ENCODE assay signal across 23 cellular contexts in genomic region chr10:114426476-114426875, GRCh38.
"Had no signal": no experiment of that assay in that cellular context is flagged by ENCODE, and none has a peak within 500 bp of the region (broad histone marks: within the 10 kb centered on the region; RNA-seq: fewer than 3 reads in every experiment).

No MANE protein-coding gene starts in this region.

- H3K36me3 Mint-ChIP-seq: natural killer cell treated with Interleukin-12 subunit alpha and Interleukin-12 subunit beta and Interleukin-15 and Interleukin-18, amount 100 ng/mL, for 72 hours had no signal

- H3K4me1 Mint-ChIP-seq: activated B cell treated with CpG ODN at 0.5 μM for 24 hours; stimulated activated naive CD8-positive, alpha-beta T cell treated with anti-CD3 and anti-CD28 coated beads, Interleukin-15, amount 100 ng/mL, for 72 hours; T-helper 17 cell had no signal

- ATAC-seq: activated T-cell treated with anti-CD3 and anti-CD28 coated beads, Interleukin-2, amount 50 U/mL, for 72 hours; natural killer cell treated with Interleukin-12 subunit alpha and Interleukin-12 subunit beta and Interleukin-15 and Interleukin-18, amount 100 ng/mL, for 72 hours; stimulated activated naive CD8-positive, alpha-beta T cell treated with anti-CD3 and anti-CD28 coated beads, Interleukin-15, amount 100 ng/mL, for 72 hours; T-helper 17 cell had no signal

- H3K27me3 Mint-ChIP-seq: activated B cell treated with CpG ODN at 0.5 μM for 24 hours; activated CD4-positive, alpha-beta memory T cell treated with anti-CD3 and anti-CD28 coated beads for 36 hours; stimulated activated naive CD8-positive, alpha-beta T cell treated with anti-CD3 and anti-CD28 coated beads, Interleukin-15, amount 100 ng/mL, for 72 hours; T-helper 17 cell had no signal

- H3K4me3 ChIP-seq: cardiac muscle cell, esophagus muscularis mucosa, left lung, SK-N-MC, testis had no signal

- H3K9me3 Mint-ChIP-seq: activated B cell treated with CpG ODN at 0.5 μM for 24 hours; activated CD4-positive, alpha-beta memory T cell treated with anti-CD3 and anti-CD28 coated beads for 36 hours; activated naive CD4-positive, alpha-beta T cell treated with anti-CD3 and anti-CD28 coated beads for 36 hours; activated T-cell treated with anti-CD3 and anti-CD28 coated beads, Interleukin-2, amount 50 U/mL, for 72 hours; immature natural killer cell; natural killer cell treated with Interleukin-12 subunit alpha and Interleukin-12 subunit beta and Interleukin-15 and Interleukin-18, amount 100 ng/mL, for 72 hours; stimulated activated naive CD8-positive, alpha-beta T cell treated with anti-CD3 and anti-CD28 coated beads, Interleukin-15, amount 100 ng/mL, for 72 hours had no signal

- DNase-seq: activated B cell treated with CpG ODN at 0.5 μM for 24 hours; activated CD4-positive, alpha-beta memory T cell treated with anti-CD3 and anti-CD28 coated beads for 36 hours; activated CD4-positive, alpha-beta T cell treated with anti-CD3 and anti-CD28 coated beads for 4 hours; activated effector memory CD4-positive, alpha-beta T cell treated with Interleukin-2 at 50 U/mL for 16 hours; activated naive CD4-positive, alpha-beta T cell treated with anti-CD3 and anti-CD28 coated beads for 36 hours; activated T-cell treated with anti-CD3 and anti-CD28 coated beads, Interleukin-2, amount 50 U/mL, for 72 hours; amygdala; effector memory CD4-positive, alpha-beta T cell; immature natural killer cell; left lung; retina; SHP77 treated with DMSO at 0.1 percent for 48 hours; stimulated activated CD4-positive, alpha-beta T cell treated with anti-CD3 and anti-CD28 coated beads, Interleukin-12 subunit alpha, Interleukin-12 subunit beta, amount 100 ng/mL, for 4 hours; stimulated activated naive CD8-positive, alpha-beta T cell treated with anti-CD3 and anti-CD28 coated beads, Interleukin-15, amount 100 ng/mL, for 72 hours; SW 1271; T-helper 17 cell; testis; trophoblast cell had no signal

- H3K36me3 ChIP-seq: left lung, neutrophil had no signal

- H3K27ac Mint-ChIP-seq: activated B cell treated with CpG ODN at 0.5 μM for 24 hours; activated CD4-positive, alpha-beta memory T cell treated with anti-CD3 and anti-CD28 coated beads for 36 hours; activated naive CD4-positive, alpha-beta T cell treated with anti-CD3 and anti-CD28 coated beads for 36 hours; activated T-cell treated with anti-CD3 and anti-CD28 coated beads, Interleukin-2, amount 50 U/mL, for 72 hours; immature natural killer cell; natural killer cell treated with Interleukin-12 subunit alpha and Interleukin-12 subunit beta and Interleukin-15 and Interleukin-18, amount 100 ng/mL, for 72 hours; T-helper 17 cell had no signal

- H3K9me3 ChIP-seq: esophagus muscularis mucosa, left lung, neutrophil, testis had no signal

- H3K27ac ChIP-seq: cardiac muscle cell, left lung, neutrophil, SK-N-MC, testis had no signal

- H3K4me1 ChIP-seq: left lung had no signal

- H3K27me3 ChIP-seq: cardiac muscle cell, esophagus muscularis mucosa, left lung, neutrophil, testis had no signal

- H3K4me3 Mint-ChIP-seq: activated B cell treated with CpG ODN at 0.5 μM for 24 hours; activated CD4-positive, alpha-beta memory T cell treated with anti-CD3 and anti-CD28 coated beads for 36 hours; activated naive CD4-positive, alpha-beta T cell treated with anti-CD3 and anti-CD28 coated beads for 36 hours; activated T-cell treated with anti-CD3 and anti-CD28 coated beads, Interleukin-2, amount 50 U/mL, for 72 hours; immature natural killer cell; natural killer cell treated with Interleukin-12 subunit alpha and Interleukin-12 subunit beta and Interleukin-15 and Interleukin-18, amount 100 ng/mL, for 72 hours; stimulated activated naive CD8-positive, alpha-beta T cell treated with anti-CD3 and anti-CD28 coated beads, Interleukin-15, amount 100 ng/mL, for 72 hours; T-helper 17 cell had no signal
